8 cellular contexts compared by ENCODE assay signal in the genomic region with DNA sequence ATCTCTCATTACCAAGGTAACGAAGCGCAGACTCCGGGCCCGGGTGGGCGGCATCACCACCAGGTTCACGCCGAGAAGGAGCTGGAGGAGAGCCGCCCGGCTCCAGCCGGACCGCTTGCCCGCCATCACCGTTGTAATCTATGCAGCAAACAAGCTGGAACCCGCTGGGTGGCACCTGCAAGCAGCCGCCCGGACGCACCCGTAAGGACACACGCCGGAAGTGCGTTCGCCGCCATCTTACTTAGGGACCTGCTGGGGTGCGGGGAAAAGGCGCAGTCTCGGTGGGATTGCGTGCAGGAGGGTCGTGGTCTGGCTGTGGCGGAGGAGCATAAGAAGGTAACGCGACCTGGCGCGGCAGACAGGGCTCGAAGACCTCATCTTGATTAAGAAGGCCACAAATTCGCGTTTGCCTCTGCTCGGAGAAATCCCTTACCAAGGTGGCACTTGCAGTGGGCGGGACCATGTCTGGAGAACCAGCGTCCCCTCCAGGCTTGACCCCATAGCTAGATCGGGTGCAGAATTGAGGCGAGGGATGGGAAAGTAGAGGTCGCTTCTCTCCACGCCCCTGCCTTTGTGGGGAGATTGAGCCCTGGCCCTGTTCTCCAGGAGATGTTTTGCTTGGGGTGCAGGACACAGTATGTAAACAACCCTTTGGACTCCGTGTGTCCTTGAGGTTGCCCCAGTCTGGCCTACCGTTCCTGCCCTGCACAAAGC. TPM values are rescaled to one million over a fixed set of nuclear protein-coding genes. Genes with fewer than 3 reads are reported as not detected.
A peak's percentile ranks its signal among the peaks of the same experiment; 100 is the strongest.
DNase-seq lines count a peak whose midpoint lies in the region; ATAC-seq and TF ChIP-seq lines count a peak whose summit lies in the region.

A gene with protein sequence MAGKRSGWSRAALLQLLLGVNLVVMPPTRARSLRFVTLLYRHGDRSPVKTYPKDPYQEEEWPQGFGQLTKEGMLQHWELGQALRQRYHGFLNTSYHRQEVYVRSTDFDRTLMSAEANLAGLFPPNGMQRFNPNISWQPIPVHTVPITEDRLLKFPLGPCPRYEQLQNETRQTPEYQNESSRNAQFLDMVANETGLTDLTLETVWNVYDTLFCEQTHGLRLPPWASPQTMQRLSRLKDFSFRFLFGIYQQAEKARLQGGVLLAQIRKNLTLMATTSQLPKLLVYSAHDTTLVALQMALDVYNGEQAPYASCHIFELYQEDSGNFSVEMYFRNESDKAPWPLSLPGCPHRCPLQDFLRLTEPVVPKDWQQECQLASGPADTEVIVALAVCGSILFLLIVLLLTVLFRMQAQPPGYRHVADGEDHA (minus strand): TSS at position 151 of the 714 bp plus-strand sequence. CDS start 25 bp downstream, at position 126.

- H3K9me3 ChIP-seq in right cardiac atrium (ENCODE audit: control insufficient read depth, low read length), result no peaks in the 10 kb centered on the region

- H3K27ac ChIP-seq in angular gyrus (ENCODE audit: low read depth, low read length) (peak within 1 kb of the TSS; percentile 93), right cardiac atrium (ENCODE audit: low read length) (peak within 1 kb of the TSS; percentile 94)

- ATAC-seq in HG02798 (IDR thresholded peaks at IDR 0.05; ENCODE audit: poor library complexity, unreplicated experiment) (peak; percentile 94), right cardiac atrium (peak; percentile 95)

- H3K4me3 ChIP-seq in right cardiac atrium (ENCODE audit: low read length), result peak within 1 kb of the TSS; percentile 79

- TF ChIP-seq POLR2A in GM15510 (IDR thresholded peaks at IDR 0.05; ENCODE audit: borderline replicate concordance, extremely low read depth, insufficient read length), result peak; percentile 84

- peaks cover 19% of the 10 kb centered on the region for H3K4me1 ChIP-seq in right cardiac atrium (ENCODE audit: control insufficient read depth, insufficient read depth, low read length)

- intact Hi-C loops in right cardiac atrium (cut with DNase I), result no loop called here

- H3K27me3 ChIP-seq in right cardiac atrium (ENCODE audit: control insufficient read depth, insufficient read depth), result no peaks in the 10 kb centered on the region

- DNase-seq in NCI-H1417 (lab: John Stamatoyannopoulos, UW) (peak; percentile 88 to 93 (median 90)), T-helper 2 cell (peak; percentile 67 to 94 (median 80)), right cardiac atrium (peak; percentile 88 to 96 (median 93)), renal cortical epithelial cell (ENCODE audit: low read depth) (peak; percentile 68), cortex of kidney (lab: John Stamatoyannopoulos, UW) (no peak)

- WGBS in right cardiac atrium, result under 1% methylated on average over 45 of the region's 45 CpGs

RNA-seq across cellular contexts. Expression of the gene that starts here (rescaled TPM):
- total RNA-seq in right cardiac atrium (10 to 100 TPM; 21.7 to 25.9 (median 25.5) TPM), renal cortical epithelial cell (38.0 and 40.5 TPM in 2 replicates)
- polyA plus RNA-seq in right cardiac atrium, result 24.7 TPM
